ENCODE assay signal across 1 cellular context in genomic region chr12:52543985-52544888, GRCh38.
TF ChIP-seq lines count a peak whose summit lies in the region.

No MANE protein-coding gene starts in this region.

TF ChIP-seq in HepG2, 621 proteins besides CTCF, POLR2A, EP300 and RAD21:
- TF ChIP-seq ZNF570 (CRISPR knock-in tag; IDR thresholded peaks at IDR 0.05; ENCODE audit: borderline replicate concordance), result no peak
- no peak for TF ChIP-seq DMAP1 (CRISPR knock-in tag; IDR thresholded peaks at IDR 0.05)
- TF ChIP-seq MIER3 (CRISPR knock-in tag; IDR thresholded peaks at IDR 0.05; ENCODE audit: borderline replicate concordance), result no peak
- TF ChIP-seq MIXL1 (CRISPR knock-in tag; IDR thresholded peaks at IDR 0.05), result no peak
- no peak for TF ChIP-seq ZBTB49 (CRISPR knock-in tag; IDR thresholded peaks at IDR 0.05; ENCODE audit: borderline replicate concordance)
- TF ChIP-seq ZNF749 (CRISPR knock-in tag; IDR thresholded peaks at IDR 0.05; ENCODE audit: borderline replicate concordance), result no peak
- no peak for TF ChIP-seq RARG (CRISPR knock-in tag; IDR thresholded peaks at IDR 0.05; ENCODE audit: low read depth)
- TF ChIP-seq ZNF790 (CRISPR knock-in tag; IDR thresholded peaks at IDR 0.05; ENCODE audit: borderline replicate concordance), result no peak
- TF ChIP-seq, protein P1, sequence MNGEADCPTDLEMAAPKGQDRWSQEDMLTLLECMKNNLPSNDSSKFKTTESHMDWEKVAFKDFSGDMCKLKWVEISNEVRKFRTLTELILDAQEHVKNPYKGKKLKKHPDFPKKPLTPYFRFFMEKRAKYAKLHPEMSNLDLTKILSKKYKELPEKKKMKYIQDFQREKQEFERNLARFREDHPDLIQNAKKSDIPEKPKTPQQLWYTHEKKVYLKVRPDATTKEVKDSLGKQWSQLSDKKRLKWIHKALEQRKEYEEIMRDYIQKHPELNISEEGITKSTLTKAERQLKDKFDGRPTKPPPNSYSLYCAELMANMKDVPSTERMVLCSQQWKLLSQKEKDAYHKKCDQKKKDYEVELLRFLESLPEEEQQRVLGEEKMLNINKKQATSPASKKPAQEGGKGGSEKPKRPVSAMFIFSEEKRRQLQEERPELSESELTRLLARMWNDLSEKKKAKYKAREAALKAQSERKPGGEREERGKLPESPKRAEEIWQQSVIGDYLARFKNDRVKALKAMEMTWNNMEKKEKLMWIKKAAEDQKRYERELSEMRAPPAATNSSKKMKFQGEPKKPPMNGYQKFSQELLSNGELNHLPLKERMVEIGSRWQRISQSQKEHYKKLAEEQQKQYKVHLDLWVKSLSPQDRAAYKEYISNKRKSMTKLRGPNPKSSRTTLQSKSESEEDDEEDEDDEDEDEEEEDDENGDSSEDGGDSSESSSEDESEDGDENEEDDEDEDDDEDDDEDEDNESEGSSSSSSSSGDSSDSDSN (CRISPR knock-in tag; IDR thresholded peaks at IDR 0.05), result no peak
- TF ChIP-seq ARNT2 (CRISPR knock-in tag; IDR thresholded peaks at IDR 0.05; ENCODE audit: low read depth), result no peak
- TF ChIP-seq, protein P2, sequence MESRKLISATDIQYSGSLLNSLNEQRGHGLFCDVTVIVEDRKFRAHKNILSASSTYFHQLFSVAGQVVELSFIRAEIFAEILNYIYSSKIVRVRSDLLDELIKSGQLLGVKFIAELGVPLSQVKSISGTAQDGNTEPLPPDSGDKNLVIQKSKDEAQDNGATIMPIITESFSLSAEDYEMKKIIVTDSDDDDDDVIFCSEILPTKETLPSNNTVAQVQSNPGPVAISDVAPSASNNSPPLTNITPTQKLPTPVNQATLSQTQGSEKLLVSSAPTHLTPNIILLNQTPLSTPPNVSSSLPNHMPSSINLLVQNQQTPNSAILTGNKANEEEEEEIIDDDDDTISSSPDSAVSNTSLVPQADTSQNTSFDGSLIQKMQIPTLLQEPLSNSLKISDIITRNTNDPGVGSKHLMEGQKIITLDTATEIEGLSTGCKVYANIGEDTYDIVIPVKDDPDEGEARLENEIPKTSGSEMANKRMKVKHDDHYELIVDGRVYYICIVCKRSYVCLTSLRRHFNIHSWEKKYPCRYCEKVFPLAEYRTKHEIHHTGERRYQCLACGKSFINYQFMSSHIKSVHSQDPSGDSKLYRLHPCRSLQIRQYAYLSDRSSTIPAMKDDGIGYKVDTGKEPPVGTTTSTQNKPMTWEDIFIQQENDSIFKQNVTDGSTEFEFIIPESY (CRISPR knock-in tag; IDR thresholded peaks at IDR 0.05), result no peak
- no peak for TF ChIP-seq SETDB1 (CRISPR knock-in tag; IDR thresholded peaks at IDR 0.05; ENCODE audit: borderline replicate concordance)
- TF ChIP-seq ZNF232 (CRISPR knock-in tag; IDR thresholded peaks at IDR 0.05; ENCODE audit: borderline replicate concordance), result no peak
TF ChIP-seq in HepG2: peak in this region for 0.
